In genomic region chr19:19406878-19407639, GRCh38 we compare ENCODE assay signal across 8 cellular contexts. TPM values are rescaled to one million over a fixed set of nuclear protein-coding genes. Genes with fewer than 3 reads are reported as not detected.
DNase-seq lines count a peak whose midpoint lies in the region; ATAC-seq and TF ChIP-seq lines count a peak whose summit lies in the region.

No MANE protein-coding gene starts in this region.

- DNase-seq in Ammon's horn (ENCODE audit: low spot score) (peak; percentile 61), heart right ventricle (no peak), AG08396 (ENCODE audit: low spot score) (no peak), NCI-H2081 treated with DMSO at 0.1 percent for 48 hours (lab: John Stamatoyannopoulos, UW) (no peak)
- peak; percentile 78 for DNase-seq in activated naive CD4-positive, alpha-beta T cell treated with anti-CD3 and anti-CD28 coated beads for 36 hours

- peaks cover 7% of the 10 kb centered on the region; the same call in 1 of the 2 replicates for H3K36me3 ChIP-seq in OCI-LY1 (ENCODE audit: insufficient read depth, low read length)
- H3K36me3 ChIP-seq in heart right ventricle, result peaks cover 0 to 6% (median 0%) of the 10 kb centered on the region in 9 donors
- no peaks in the 10 kb centered on the region for H3K36me3 ChIP-seq in rectal smooth muscle tissue (ENCODE audit: control insufficient read depth, insufficient read depth, low read length)

- peaks cover 57% of the 10 kb centered on the region for H3K79me2 ChIP-seq in OCI-LY1 (ENCODE audit: insufficient read depth, low read length)

- H3K27ac ChIP-seq in OCI-LY1 (ENCODE audit: low read depth, low read length, poor library complexity, severe bottlenecking), result peak overlapping the region; percentile 69
- H3K27ac ChIP-seq in heart right ventricle, result peak overlapping the region in 8 of 10 donors; percentile 84 to 95 (median 90)
- peak overlapping the region; percentile 53 for H3K27ac ChIP-seq in rectal smooth muscle tissue (ENCODE audit: low read depth, low read length)

- peak overlapping the region; percentile 91 for H3K27ac Mint-ChIP-seq in activated naive CD4-positive, alpha-beta T cell treated with anti-CD3 and anti-CD28 coated beads for 36 hours

- H3K9me3 ChIP-seq in OCI-LY1 (ENCODE audit: low read length) (no peaks in the 10 kb centered on the region), heart right ventricle (no peaks in the 10 kb centered on the region)

- H4K20me1 ChIP-seq in OCI-LY1 (ENCODE audit: insufficient read depth, low read length), result no peaks in the 10 kb centered on the region

- no peaks in the 10 kb centered on the region for H3K9me3 Mint-ChIP-seq in activated naive CD4-positive, alpha-beta T cell treated with anti-CD3 and anti-CD28 coated beads for 36 hours

- H3K4me3 ChIP-seq in OCI-LY1 (ENCODE audit: low read depth, low read length, poor library complexity, severe bottlenecking) (peak overlapping the region; percentile 69), heart right ventricle (peak overlapping the region; percentile 80 to 98 (median 92)), rectal smooth muscle tissue (ENCODE audit: low read length) (peak overlapping the region; percentile 76)

- CTCF ChIA-PET in activated naive CD4-positive, alpha-beta T cell treated with anti-CD3 and anti-CD28 coated beads for 36 hours (lab: Charles Lee), result interaction anchor here (0.7 to 2.4 kb wide), 10 partner anchors 10 to 84 kb away, joined by 3 to 16 read pairs (median 4); no protein-coding TSS in a partner anchor

- no peak overlapping the region for H2AFZ ChIP-seq in OCI-LY1 (ENCODE audit: low read length)

- H3K4me2 ChIP-seq in OCI-LY1 (ENCODE audit: low read length), result peak overlapping the region; percentile 75

- H3K4me1 ChIP-seq in OCI-LY1 (ENCODE audit: insufficient read depth, low read length, severe bottlenecking), result peaks cover 57% of the 10 kb centered on the region
- H3K4me1 ChIP-seq in heart right ventricle, result peaks cover 19 to 82% (median 59%) of the 10 kb centered on the region in 9 donors
- H3K4me1 ChIP-seq in rectal smooth muscle tissue (ENCODE audit: control insufficient read depth, insufficient read depth, low read length), result peaks cover 11% of the 10 kb centered on the region

- H3K27me3 Mint-ChIP-seq in activated naive CD4-positive, alpha-beta T cell treated with anti-CD3 and anti-CD28 coated beads for 36 hours (ENCODE audit: low read depth), result no peaks in the 10 kb centered on the region

- TF ChIP-seq CTCF in OCI-LY1 (IDR thresholded peaks at IDR 0.05; ENCODE audit: low read length), result peak; percentile 71
- TF ChIP-seq CTCF in heart right ventricle (IDR thresholded peaks at IDR 0.05), result peak in 4 of 9 donors; percentile 46 to 53 (median 48)

- H3K9me2 ChIP-seq in OCI-LY1 (ENCODE audit: low read depth, low read length), result no peaks in the 10 kb centered on the region

- H3K9ac ChIP-seq in OCI-LY1 (ENCODE audit: low read length), result peak overlapping the region; percentile 67
- peak overlapping the region; percentile 49 for H3K9ac ChIP-seq in rectal smooth muscle tissue (ENCODE audit: low read length)

- peak; percentile 0 for ATAC-seq in GM19397 (IDR thresholded peaks at IDR 0.05; ENCODE audit: unreplicated experiment)
- ATAC-seq in heart right ventricle, result no peak

- no peaks in the 10 kb centered on the region for H3K27me3 ChIP-seq in OCI-LY1 (ENCODE audit: insufficient read depth, low read length)
- H3K27me3 ChIP-seq in heart right ventricle, result no peaks in the 10 kb centered on the region
- H3K27me3 ChIP-seq in rectal smooth muscle tissue (ENCODE audit: control insufficient read depth, insufficient read depth, low read length), result no peaks in the 10 kb centered on the region

- WGBS in heart right ventricle, 2 donors, result 21 to 30% methylated on average over 12 of the region's 12 CpGs

- H3K4me3 Mint-ChIP-seq in activated naive CD4-positive, alpha-beta T cell treated with anti-CD3 and anti-CD28 coated beads for 36 hours, result peak overlapping the region; percentile 86

- H3K36me3 Mint-ChIP-seq in activated naive CD4-positive, alpha-beta T cell treated with anti-CD3 and anti-CD28 coated beads for 36 hours (ENCODE audit: low read depth), result no peaks in the 10 kb centered on the region

- no peaks in the 10 kb centered on the region for H3F3A ChIP-seq in OCI-LY1 (ENCODE audit: insufficient read depth, low read length)

- peaks cover 74% of the 10 kb centered on the region for H3K4me1 Mint-ChIP-seq in activated naive CD4-positive, alpha-beta T cell treated with anti-CD3 and anti-CD28 coated beads for 36 hours (ENCODE audit: low read depth)

- intact Hi-C loops in activated naive CD4-positive, alpha-beta T cell treated with anti-CD3 and anti-CD28 coated beads for 36 hours (cut with micrococcal nuclease), result loop anchor here (1.0 to 2.0 kb wide), 4 partner anchors 41 to 214 kb away; partner anchors contain the start of genes BORCS8, NR2C2AP and RFXANK
- intact Hi-C loops in heart right ventricle (cut with DNase I), result loop anchor here in 6 of 10 donors (5.0 to 10.0 kb wide), 6 partner anchors 40 to 80 kb away; no protein-coding TSS in a partner anchor

RNA-seq across cellular contexts. Expression of gene GATAD2A, which starts 1.6 kb away (rescaled TPM):
- 100 to 1,000 TPM in 1 of 2 experiments, 10 to 100 TPM in 1; 91.2 to 100 TPM for total RNA-seq in activated naive CD4-positive, alpha-beta T cell treated with anti-CD3 and anti-CD28 coated beads for 36 hours
- 10 to 100 TPM; 22.1 to 48.5 (median 26.0) TPM for total RNA-seq in heart right ventricle
- 10 to 100 TPM in 1 of 2 donors, 1 to 10 TPM in 1; 7.5 to 13.3 TPM for polyA plus RNA-seq in heart right ventricle

Comparison
In these comparisons a context has a peak if more than half of its experiments do, and no peak if none do; other contexts are left out.
1. DNase-seq: peak in Ammon's horn (single experiment) and activated naive CD4-positive, alpha-beta T cell treated with anti-CD3 and anti-CD28 coated beads for 36 hours (single experiment); none in heart right ventricle (0 of 2), AG08396 (single experiment) and NCI-H2081 treated with DMSO at 0.1 percent for 48 hours (single experiment).
2. Peak in every context shown above with its lines, with median percentiles within 50 percentile points of each other: H3K27ac ChIP-seq and H3K4me3 ChIP-seq.